In genomic region chr10:91422915-91423314, GRCh38 we compare ENCODE assay signal across 21 cellular contexts. TPM values are rescaled to one million over a fixed set of nuclear protein-coding genes. Genes with fewer than 3 reads are reported as not detected.
DNase-seq lines count a peak whose midpoint lies in the region; ATAC-seq and TF ChIP-seq lines count a peak whose summit lies in the region.
"Had no signal": no experiment of that assay in that cellular context is flagged by ENCODE, and none has a peak within 500 bp of the region (broad histone marks: within the 10 kb centered on the region; RNA-seq: fewer than 3 reads in every experiment).

No MANE protein-coding gene starts in this region.

- H3K27ac ChIP-seq in A673 (ENCODE audit: low read depth, low read length, poor library complexity, severe bottlenecking) (peak overlapping the region; percentile 71), GM23248 (no peak overlapping the region)

- intact Hi-C loops in A673 (cut with micrococcal nuclease; ENCODE audit: unreplicated experiment) (no loop called here), left cardiac atrium (cut with DNase I) (no loop called here)
- intact Hi-C loops in activated CD4-positive, alpha-beta memory T cell treated with anti-CD3 and anti-CD28 coated beads for 36 hours (cut with micrococcal nuclease): no loop called here

- no peak overlapping the region for H3K4me3 Mint-ChIP-seq in activated CD4-positive, alpha-beta memory T cell treated with anti-CD3 and anti-CD28 coated beads for 36 hours
- H3K4me3 Mint-ChIP-seq: B cell, CD14-positive monocyte had no signal

- no peaks in the 10 kb centered on the region for H3K9me3 Mint-ChIP-seq in activated CD4-positive, alpha-beta memory T cell treated with anti-CD3 and anti-CD28 coated beads for 36 hours
- H3K9me3 Mint-ChIP-seq: CD14-positive monocyte had no signal

- H4K20me1 ChIP-seq in GM23248 (ENCODE audit: insufficient read depth): no peaks in the 10 kb centered on the region

- POLR2A ChIA-PET in A673 (lab: Charles Lee; ENCODE audit: low non-redundant PET): no interaction called here
- POLR2A ChIA-PET in activated CD4-positive, alpha-beta memory T cell treated with anti-CD3 and anti-CD28 coated beads for 36 hours (lab: Charles Lee): interaction anchor here (1.3 to 2.4 kb wide), 2 partner anchors 8 to 13 kb away, joined by 6 to 17 read pairs; partner anchors contain the start of gene HECTD2

- H3K79me2 ChIP-seq in GM23248 (ENCODE audit: insufficient read depth): peaks cover 83% of the 10 kb centered on the region

- H3K4me2 ChIP-seq in GM23248 (ENCODE audit: unreplicated experiment): no peak overlapping the region

- H3K36me3 ChIP-seq in A673 (ENCODE audit: insufficient read depth, low read length, poor library complexity, severe bottlenecking): no peaks in the 10 kb centered on the region
- H3K36me3 ChIP-seq in GM23248 (ENCODE audit: low read depth): no peaks in the 10 kb centered on the region
- H3K36me3 ChIP-seq: MG63 had no signal

- H3K27me3 ChIP-seq in A673 (replicated peaks; ENCODE audit: insufficient read depth, low read depth, low read length, poor library complexity) (no peaks in the 10 kb centered on the region), GM23248 (replicated peaks; ENCODE audit: insufficient read depth) (no peaks in the 10 kb centered on the region)
- H3K27me3 ChIP-seq: MG63 had no signal

- H3K4me3 ChIP-seq in A673 (ENCODE audit: low read depth, low read length, poor library complexity, severe bottlenecking) (no peak overlapping the region), GM23248 (no peak overlapping the region), fibroblast of villous mesenchyme (ENCODE audit: low read depth, low read length) (no peak overlapping the region)
- H3K4me3 ChIP-seq: K562, MG63 had no signal

- ATAC-seq in GM21786 (IDR thresholded peaks at IDR 0.05; ENCODE audit: unreplicated experiment): no peak
- ATAC-seq in left cardiac atrium: no peak
- ATAC-seq: HepG2, K562, Right ventricle myocardium inferior had no signal

- no peak for TF ChIP-seq CTCF in A673 (conservative IDR thresholded peaks at IDR 0.05; ENCODE audit: low read depth, low read length)
- no peak for TF ChIP-seq CTCF in fibroblast of villous mesenchyme (IDR thresholded peaks at IDR 0.05; ENCODE audit: insufficient read depth, low read depth, low read length)

- DNase-seq in A673 (ENCODE audit: low spot score) (peak; percentile 83), GM23248 (peak; percentile 47), NCI-H82 treated with DMSO at 0.1 percent for 48 hours (lab: John Stamatoyannopoulos, UW; ENCODE audit: unreplicated experiment) (peak; percentile 8), fibroblast of villous mesenchyme (ENCODE audit: low read depth) (peak; percentile 47), NOMO-1 (lab: John Stamatoyannopoulos, UW; ENCODE audit: unreplicated experiment in 2 of 2) (no peak), left cardiac atrium (no peak)
- no peak for DNase-seq in activated CD4-positive, alpha-beta memory T cell treated with anti-CD3 and anti-CD28 coated beads for 36 hours
- DNase-seq: DND-41, GOT3, MG63, NCI-H1417 treated with DMSO at 0.1 percent for 48 hours, NCI-H2029, NCI-H226, NCI-H510A treated with DMSO at 0.1 percent for 48 hours, NCI-H774 had no signal

- CTCF ChIA-PET in A673 (lab: Charles Lee): no interaction called here
- CTCF ChIA-PET in activated CD4-positive, alpha-beta memory T cell treated with anti-CD3 and anti-CD28 coated beads for 36 hours (lab: Charles Lee): interaction anchor here (1.5 kb wide), 1 partner anchor 12 kb away, joined by 5 read pairs; no protein-coding TSS in a partner anchor

- no peaks in the 10 kb centered on the region for H3K36me3 Mint-ChIP-seq in activated CD4-positive, alpha-beta memory T cell treated with anti-CD3 and anti-CD28 coated beads for 36 hours
- H3K36me3 Mint-ChIP-seq: CD14-positive monocyte had no signal

- 40 to 48% methylated on average over 2 of the region's 2 CpGs for WGBS in GM23248 (ENCODE audit: low coverage in 1 of 2, low lambda C conversion rate in 2 of 2, missing lambda C conversion rate in 2 of 2), 2 experiments

- no peaks in the 10 kb centered on the region for H3K9me2 ChIP-seq in GM23248 (ENCODE audit: insufficient read depth)

- H3K27me3 Mint-ChIP-seq in activated CD4-positive, alpha-beta memory T cell treated with anti-CD3 and anti-CD28 coated beads for 36 hours: no peaks in the 10 kb centered on the region
- H3K27me3 Mint-ChIP-seq: B cell had no signal

- 0 out of 2 replicates have a peak overlapping the region, but pooled peaks have one; percentile 6 for H2AFZ ChIP-seq in GM23248

- H3K9me3 ChIP-seq in A673 (ENCODE audit: low read depth, low read length, poor library complexity, severe bottlenecking) (no peaks in the 10 kb centered on the region), GM23248 (ENCODE audit: low read depth) (no peaks in the 10 kb centered on the region)

- no peak overlapping the region for H3K27ac Mint-ChIP-seq in activated CD4-positive, alpha-beta memory T cell treated with anti-CD3 and anti-CD28 coated beads for 36 hours
- H3K27ac Mint-ChIP-seq: B cell, CD14-positive monocyte had no signal

- peaks cover 16% of the 10 kb centered on the region for H3K4me1 Mint-ChIP-seq in activated CD4-positive, alpha-beta memory T cell treated with anti-CD3 and anti-CD28 coated beads for 36 hours (ENCODE audit: low read depth)
- H3K4me1 Mint-ChIP-seq: B cell had no signal

- H3F3A ChIP-seq in GM23248 (ENCODE audit: insufficient read depth): no peaks in the 10 kb centered on the region

- peaks cover 26% of the 10 kb centered on the region for H3K4me1 ChIP-seq in A673 (ENCODE audit: insufficient read depth, low read length, poor library complexity, severe bottlenecking)
- peaks cover 28% of the 10 kb centered on the region for H3K4me1 ChIP-seq in GM23248 (ENCODE audit: insufficient read depth)

- no peak overlapping the region for H3K9ac ChIP-seq in GM23248

- in situ Hi-C loops in GM23248 (cut with MboI): no loop called here

- BruUV-seq in A673 (replicated peaks; lab: Mats Ljungman, UMichigan): no TSS peak

RNA-seq across cellular contexts. Expression of gene HECTD2, which starts 12.8 kb away (rescaled TPM):
- total RNA-seq in A673 (2021): 15.1 and 20.9 TPM in 2 replicates
- 14.8 and 19.6 TPM in 2 replicates for total RNA-seq in GM23248 (2014; rRNA removed; shearing (Covaris generic))
- polyA plus RNA-seq in GM23248 (2016; fragmentation: Nextera tagmentation; extraction: Ambion mirVana): 7.7 and 9.5 TPM in 2 replicates
- total RNA-seq in fibroblast of villous mesenchyme: 15.1 and 16.4 TPM in 2 replicates
- total RNA-seq in activated CD4-positive, alpha-beta memory T cell treated with anti-CD3 and anti-CD28 coated beads for 36 hours: 1 to 10 TPM; 4.0 to 5.5 TPM
- total RNA-seq in left cardiac atrium: 1 to 10 TPM; 6.5 to 9.6 TPM
- polyA plus RNA-seq: CD14-positive monocyte had no signal

Comparison
In these comparisons a context has a peak if more than half of its experiments do, and no peak if none do; other contexts are left out.
1. DNase-seq: peak in A673 (single experiment), GM23248 (single experiment), NCI-H82 treated with DMSO at 0.1 percent for 48 hours (single experiment) and fibroblast of villous mesenchyme (single experiment); none in NOMO-1 (0 of 2), activated CD4-positive, alpha-beta memory T cell treated with anti-CD3 and anti-CD28 coated beads for 36 hours (single experiment) and left cardiac atrium (single experiment).